ENCODE assay signal across 1 cellular context in the genomic region with DNA sequence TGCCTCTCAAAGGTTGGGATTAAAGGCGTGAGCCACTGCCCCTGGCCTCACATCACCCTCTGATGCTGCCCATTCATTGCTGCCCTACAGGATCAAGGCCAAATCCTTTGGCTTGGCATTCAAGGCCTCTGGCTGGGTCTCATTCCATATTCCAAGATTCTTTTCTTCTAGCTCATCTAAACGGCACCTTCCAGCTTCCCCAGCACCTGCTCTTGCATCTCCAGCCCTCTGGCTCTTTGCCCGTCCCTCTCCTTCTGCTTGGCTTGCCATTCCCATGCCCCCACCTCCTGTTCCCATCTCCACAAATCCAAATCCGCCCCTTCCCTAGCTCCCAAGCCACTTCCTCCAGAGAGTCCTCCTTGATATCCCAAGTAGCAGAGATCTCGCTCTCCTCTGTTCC.
TF ChIP-seq lines count a peak whose summit lies in the region.

No MANE protein-coding gene starts in this region.

TF ChIP-seq in K562, 482 proteins besides CTCF, POLR2A, EP300 and RAD21:
- TF ChIP-seq ZFP36 (IDR thresholded peaks at IDR 0.05; ENCODE audit: low read depth, low read length, partially characterized antibody) = peak; percentile 46
- TF ChIP-seq FOSL1 (tag; conservative IDR thresholded peaks at IDR 0.05) = no peak
- 0 out of 2 replicates have a peak, but pooled peaks have one; percentile 32 for TF ChIP-seq SMARCA5 (IDR thresholded peaks at IDR 0.05)
